ENCODE assay signal across 23 cellular contexts in the genomic region with DNA sequence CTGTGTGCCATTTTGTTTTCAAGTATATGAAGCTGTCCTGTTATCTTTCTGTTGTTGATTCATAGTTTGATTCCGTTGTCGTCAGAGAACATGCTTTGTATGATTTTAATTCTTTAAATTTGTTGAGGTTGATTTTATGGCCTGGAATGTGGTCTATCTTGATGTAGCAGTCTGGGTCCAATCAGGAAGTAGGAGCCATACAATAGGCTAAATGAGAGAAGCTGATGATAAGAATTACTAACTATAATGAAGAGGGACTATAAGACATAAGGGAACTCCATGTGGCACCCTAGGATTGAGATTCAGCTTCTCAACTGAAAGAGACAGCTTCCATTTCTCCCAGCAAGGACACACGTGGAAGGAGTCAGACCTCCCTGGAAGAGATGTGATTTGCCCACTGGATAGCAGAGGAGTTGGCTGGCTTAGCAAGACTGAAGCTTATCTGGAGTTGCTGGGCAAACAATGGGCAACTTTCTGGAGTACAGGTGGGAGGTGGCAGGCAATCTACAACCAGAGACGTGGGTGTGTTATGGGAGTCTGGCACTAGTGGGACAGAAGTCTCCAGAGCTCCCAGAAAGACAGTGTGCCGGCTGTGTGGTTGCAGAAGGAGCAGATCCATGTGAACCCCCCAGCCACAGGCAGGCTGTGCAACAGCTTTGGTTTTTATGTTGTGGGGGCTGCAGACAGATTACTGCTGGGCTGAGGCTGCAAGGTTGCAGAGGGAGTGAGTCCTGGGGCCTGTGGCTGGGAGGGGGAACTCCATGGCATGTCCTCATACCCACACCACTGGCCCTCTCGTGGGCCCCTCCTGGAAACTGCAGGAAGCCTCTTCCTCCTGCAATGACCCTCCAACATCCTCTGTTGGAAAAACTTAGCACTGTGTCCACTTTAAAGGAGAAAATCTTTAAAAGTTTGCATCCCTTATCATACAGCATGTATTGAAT. TPM values are rescaled to one million over a fixed set of nuclear protein-coding genes. Genes with fewer than 3 reads are reported as not detected.
DNase-seq lines count a peak whose midpoint lies in the region; ATAC-seq and TF ChIP-seq lines count a peak whose summit lies in the region.
"Had no signal": no experiment of that assay in that cellular context is flagged by ENCODE, and none has a peak within 500 bp of the region (broad histone marks: within the 10 kb centered on the region; RNA-seq: fewer than 3 reads in every experiment).

No MANE protein-coding gene starts in this region.

- 25 to 54% (median 37%) methylated on average over 6 of the region's 6 CpGs for WGBS in stomach, 5 donors

- peaks cover 65% of the 10 kb centered on the region for H3K36me3 Mint-ChIP-seq in activated naive CD4-positive, alpha-beta T cell treated with anti-CD3 and anti-CD28 coated beads, Interleukin-2, amount 10 ng/mL, durations not matched to agents 7 days and 5 days
- peaks cover 19% of the 10 kb centered on the region for H3K36me3 Mint-ChIP-seq in activated CD4-positive, alpha-beta memory T cell treated with anti-CD3 and anti-CD28 coated beads for 36 hours

- H3K4me3 ChIP-seq in stomach, result no peak overlapping the region
- H3K4me3 ChIP-seq: cardiac muscle cell, dorsolateral prefrontal cortex, GM23338 had no signal

- CTCF ChIA-PET in activated naive CD4-positive, alpha-beta T cell treated with anti-CD3 and anti-CD28 coated beads, Interleukin-2, amount 10 ng/mL, durations not matched to agents 7 days and 5 days (lab: Charles Lee), result interaction anchor here (0.9 to 1.6 kb wide), 3 partner anchors 9 to 82 kb away, joined by 3 to 5 read pairs (median 3); no protein-coding TSS in a partner anchor
- CTCF ChIA-PET in activated CD4-positive, alpha-beta memory T cell treated with anti-CD3 and anti-CD28 coated beads for 36 hours (lab: Charles Lee), result interaction anchor here (1.0 to 1.5 kb wide), 5 partner anchors 37 to 83 kb away, joined by 3 to 8 read pairs (median 3); no protein-coding TSS in a partner anchor

- peaks cover 0 to 12% (median 5%) of the 10 kb centered on the region in 4 donors for H3K4me1 ChIP-seq in stomach

- no peak overlapping the region for H3K27ac ChIP-seq in stomach
- H3K27ac ChIP-seq: cardiac muscle cell, dorsolateral prefrontal cortex had no signal

- ATAC-seq in left colon, result peak; percentile 82
- ATAC-seq in HG03280 (IDR thresholded peaks at IDR 0.05; ENCODE audit: unreplicated experiment), result no peak
- ATAC-seq in GM18517 (IDR thresholded peaks at IDR 0.05; ENCODE audit: unreplicated experiment), result no peak
- no peak for ATAC-seq in GM21381 (IDR thresholded peaks at IDR 0.05; ENCODE audit: unreplicated experiment)
- ATAC-seq: GM23338 had no signal

- peaks cover 0 to 4% (median 0%) of the 10 kb centered on the region in 4 donors for H3K9me3 ChIP-seq in stomach

- no peak for TF ChIP-seq CTCF in stomach (IDR thresholded peaks at IDR 0.05)

- H3K36me3 ChIP-seq in stomach, result no peaks in the 10 kb centered on the region
- H3K36me3 ChIP-seq: cardiac muscle cell had no signal

- H3K27me3 ChIP-seq in stomach, result peaks cover 0 to 8% (median 0%) of the 10 kb centered on the region in 3 donors
- H3K27me3 ChIP-seq: cardiac muscle cell had no signal

- H3K27ac Mint-ChIP-seq in activated naive CD4-positive, alpha-beta T cell treated with anti-CD3 and anti-CD28 coated beads, Interleukin-2, amount 10 ng/mL, durations not matched to agents 7 days and 5 days, result peak overlapping the region; percentile 46
- peak overlapping the region; percentile 15 for H3K27ac Mint-ChIP-seq in activated CD4-positive, alpha-beta memory T cell treated with anti-CD3 and anti-CD28 coated beads for 36 hours
- H3K27ac Mint-ChIP-seq: activated T-helper 2 cell treated with anti-CD3 and anti-CD28 coated beads, Interferon-gamma antibody, Interleukin-2, Interleukin-4, amounts not matched to agents 10 μg/mL and 5 μg/mL and 100 μg/mL, durations not matched to agents 14 hours and 24 hours and 36 hours; GM23338 had no signal

- H3K9me3 Mint-ChIP-seq in activated naive CD4-positive, alpha-beta T cell treated with anti-CD3 and anti-CD28 coated beads, Interleukin-2, amount 10 ng/mL, durations not matched to agents 7 days and 5 days, result peaks cover 16% of the 10 kb centered on the region
- no peaks in the 10 kb centered on the region for H3K9me3 Mint-ChIP-seq in activated CD4-positive, alpha-beta memory T cell treated with anti-CD3 and anti-CD28 coated beads for 36 hours

- no peak overlapping the region for H3K4me3 Mint-ChIP-seq in activated naive CD4-positive, alpha-beta T cell treated with anti-CD3 and anti-CD28 coated beads, Interleukin-2, amount 10 ng/mL, durations not matched to agents 7 days and 5 days
- no peak overlapping the region for H3K4me3 Mint-ChIP-seq in activated CD4-positive, alpha-beta memory T cell treated with anti-CD3 and anti-CD28 coated beads for 36 hours
- H3K4me3 Mint-ChIP-seq: GM23338 had no signal

- POLR2A ChIA-PET in activated CD4-positive, alpha-beta memory T cell treated with anti-CD3 and anti-CD28 coated beads for 36 hours (lab: Charles Lee), result interaction anchor here (0.9 to 1.4 kb wide), 3 partner anchors 11 to 129 kb away, joined by 3 to 4 read pairs (median 3); a partner anchor contains a TSS

- no peaks in the 10 kb centered on the region for H3K27me3 Mint-ChIP-seq in activated naive CD4-positive, alpha-beta T cell treated with anti-CD3 and anti-CD28 coated beads, Interleukin-2, amount 10 ng/mL, durations not matched to agents 7 days and 5 days
- H3K27me3 Mint-ChIP-seq in activated CD4-positive, alpha-beta memory T cell treated with anti-CD3 and anti-CD28 coated beads for 36 hours, result no peaks in the 10 kb centered on the region

- peaks cover 80% of the 10 kb centered on the region for H3K4me1 Mint-ChIP-seq in activated naive CD4-positive, alpha-beta T cell treated with anti-CD3 and anti-CD28 coated beads, Interleukin-2, amount 10 ng/mL, durations not matched to agents 7 days and 5 days
- peaks cover 86% of the 10 kb centered on the region for H3K4me1 Mint-ChIP-seq in activated CD4-positive, alpha-beta memory T cell treated with anti-CD3 and anti-CD28 coated beads for 36 hours (ENCODE audit: low read depth)
- H3K4me1 Mint-ChIP-seq: GM23338 had no signal

- intact Hi-C loops in activated CD4-positive, alpha-beta memory T cell treated with anti-CD3 and anti-CD28 coated beads for 36 hours (cut with micrococcal nuclease), result no loop called here
- intact Hi-C loops in left colon (cut with DNase I, micrococcal nuclease) (no loop called here), stomach (cut with DNase I; ENCODE audit: low total_unique reads) (no loop called here)

- no peak for DNase-seq in activated naive CD4-positive, alpha-beta T cell treated with anti-CD3 and anti-CD28 coated beads, Interleukin-2, amount 10 ng/mL, durations not matched to agents 7 days and 5 days
- no peak for DNase-seq in activated naive CD4-positive, alpha-beta T cell (lab: John Stamatoyannopoulos, UW)
- DNase-seq in activated CD4-positive, alpha-beta memory T cell treated with anti-CD3 and anti-CD28 coated beads for 36 hours, result no peak
- DNase-seq in left colon (peak; percentile 32 to 49), stomach (peak; percentile 45)
- DNase-seq: amygdala; C1 segment of cervical spinal cord; dorsolateral prefrontal cortex; erythroblast; foreskin melanocyte; hippocampal formation; KG1; NCI-H2171 treated with DMSO at 0.1 percent for 48 hours; NCI-H526 treated with DMSO at 0.1 percent for 48 hours; occipital lobe; stimulated activated CD4-positive, alpha-beta T cell treated with anti-CD3 and anti-CD28 coated beads, Interleukin-12 subunit alpha, Interleukin-12 subunit beta, amount 100 ng/mL, for 4 hours had no signal

- TF ChIP-seq EP300 in stomach (IDR thresholded peaks at IDR 0.05), result no peak

- no peak for TF ChIP-seq POLR2A in stomach (IDR thresholded peaks at IDR 0.05)

RNA-seq across cellular contexts. Expression of a gene that starts 7.1 kb away (rescaled TPM):
- 1 to 10 TPM; 7.6 to 9.4 TPM for total RNA-seq in activated CD4-positive, alpha-beta memory T cell treated with anti-CD3 and anti-CD28 coated beads for 36 hours
- total RNA-seq in left colon (under 1 TPM; 0.15 to 0.61 TPM), stomach (1 to 10 TPM in 3 of 5 donors, under 1 TPM in 1, not detected in 1; under 0.01 to 2.9 (median 1.2) TPM)
- polyA plus RNA-seq in stomach, result under 1 TPM; 0.06 to 0.31 (median 0.15) TPM
- total RNA-seq: cardiac muscle cell, G401, GM23338 had no signal
- polyA plus RNA-seq: cardiac muscle cell, GM23338 had no signal

Comparison
In these comparisons a context has a peak if more than half of its experiments do, and no peak if none do; other contexts are left out.
1. DNase-seq: peak in left colon (2 of 2) and stomach (single experiment); none in activated naive CD4-positive, alpha-beta T cell treated with anti-CD3 and anti-CD28 coated beads, Interleukin-2, amount 10 ng/mL, durations not matched to agents 7 days and 5 days (single experiment), activated naive CD4-positive, alpha-beta T cell (0 of 4) and activated CD4-positive, alpha-beta memory T cell treated with anti-CD3 and anti-CD28 coated beads for 36 hours (single experiment).